Comparison of ENCODE assay signal across 8 cellular contexts in the genomic region with DNA sequence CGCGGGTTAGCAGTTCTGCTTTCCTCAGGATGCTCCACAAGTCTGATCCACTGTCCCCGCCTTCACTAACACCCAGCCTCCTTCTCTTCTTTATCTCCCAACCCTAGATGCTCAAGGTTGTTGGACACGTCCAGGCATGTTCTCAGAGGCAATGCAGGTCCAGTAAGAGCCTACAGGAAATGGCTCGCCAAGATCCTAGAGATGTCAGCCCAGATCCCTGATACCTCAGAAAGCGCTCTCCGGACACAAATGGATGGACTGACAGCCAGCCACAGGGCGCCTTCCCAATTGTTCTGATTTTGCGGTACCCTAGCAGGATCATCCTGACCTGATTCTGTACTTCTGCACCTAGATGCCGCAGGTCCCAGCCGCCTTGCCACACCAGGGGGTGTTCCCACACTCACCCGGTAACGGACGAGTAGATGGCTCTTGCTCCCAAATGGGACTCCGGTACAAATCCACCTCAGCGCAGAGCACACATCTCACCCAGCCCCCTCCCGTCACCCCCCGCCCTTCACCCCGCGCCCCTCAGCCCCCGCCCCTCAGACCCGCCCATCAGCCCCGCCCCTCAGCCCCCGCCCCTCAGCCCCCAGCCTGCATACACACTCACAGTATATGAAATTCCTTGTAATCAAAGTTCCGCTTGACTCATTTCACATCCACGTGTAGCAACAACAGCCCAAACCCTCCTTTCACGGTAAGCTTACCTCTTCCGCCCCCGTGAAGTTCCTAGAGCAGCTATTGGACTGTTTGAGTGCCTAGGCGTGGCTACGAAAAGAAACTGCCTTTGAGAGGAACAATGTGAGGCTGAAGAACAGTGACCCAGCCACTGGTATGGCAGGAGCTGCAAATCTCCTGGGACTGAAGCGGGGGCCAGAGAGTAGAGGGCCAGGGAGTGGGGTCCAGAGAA. TPM values are rescaled to one million over a fixed set of nuclear protein-coding genes. Genes with fewer than 3 reads are reported as not detected.
DNase-seq lines count a peak whose midpoint lies in the region; ATAC-seq and TF ChIP-seq lines count a peak whose summit lies in the region.

A gene with protein sequence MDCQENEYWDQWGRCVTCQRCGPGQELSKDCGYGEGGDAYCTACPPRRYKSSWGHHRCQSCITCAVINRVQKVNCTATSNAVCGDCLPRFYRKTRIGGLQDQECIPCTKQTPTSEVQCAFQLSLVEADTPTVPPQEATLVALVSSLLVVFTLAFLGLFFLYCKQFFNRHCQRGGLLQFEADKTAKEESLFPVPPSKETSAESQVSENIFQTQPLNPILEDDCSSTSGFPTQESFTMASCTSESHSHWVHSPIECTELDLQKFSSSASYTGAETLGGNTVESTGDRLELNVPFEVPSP (minus strand): TSS at position 488 of the 910 bp plus-strand sequence. CDS start 23,058 bp downstream, outside the sequence.

- no peak for TF ChIP-seq CTCF in cardiac muscle cell (IDR thresholded peaks at IDR 0.05; ENCODE audit: low read depth, low read length)

- H3K27me3 ChIP-seq in cardiac muscle cell = no peaks in the 10 kb centered on the region
- no peaks in the 10 kb centered on the region for H3K27me3 ChIP-seq in SJSA1 (replicated peaks)

- H3K4me3 ChIP-seq in cardiac muscle cell (peak within 1 kb of the TSS; percentile 39), SJSA1 (peak within 1 kb of the TSS; percentile 49)

- intact Hi-C loops in cardiac septum (cut with DNase I) (no loop called here), left colon (cut with DNase I, micrococcal nuclease) (no loop called here)

- no peaks in the 10 kb centered on the region for H3K4me1 ChIP-seq in cardiac muscle cell (ENCODE audit: low read depth)
- peaks cover 23% of the 10 kb centered on the region for H3K4me1 ChIP-seq in SJSA1 (replicated peaks)

- H3K36me3 ChIP-seq in cardiac muscle cell (no peaks in the 10 kb centered on the region), SJSA1 (no peaks in the 10 kb centered on the region)

- H3K9me3 ChIP-seq in cardiac muscle cell (ENCODE audit: low read depth) (no peaks in the 10 kb centered on the region), SJSA1 (replicated peaks) (no peaks in the 10 kb centered on the region)

- DNase-seq in cardiac muscle cell (ENCODE audit: low read depth in 1 of 2, low spot score in 1 of 2) (peak; percentile 74 to 80), cardiac septum (ENCODE audit: low spot score) (no peak), SJSA1 (ENCODE audit: low read depth in 1 of 2, low spot score in 2 of 2) (peak; percentile 68 to 72), cerebellar cortex (ENCODE audit: low spot score) (peak; percentile 58), left colon (peak in 1 of 2 donors; percentile 9), NCI-H2029 treated with DMSO at 0.1 percent for 48 hours (lab: John Stamatoyannopoulos, UW) (no peak)
- DNase-seq in stimulated activated CD4-positive, alpha-beta T cell treated with anti-CD3 and anti-CD28 coated beads, TNF-alpha, amount 100 ng/mL, for 48 hours (ENCODE audit: low read depth in 3 of 3) = peak; percentile 6 to 9 (median 7)

- H3K27ac ChIP-seq in cardiac muscle cell = peak within 1 kb of the TSS; percentile 40
- peak within 1 kb of the TSS; percentile 80 for H3K27ac ChIP-seq in SJSA1

- ATAC-seq in HG02840 (IDR thresholded peaks at IDR 0.05; ENCODE audit: low FRiP score, unreplicated experiment) (peak; percentile 81), left colon (peak; percentile 87)

RNA-seq across cellular contexts. Expression of the gene that starts here (rescaled TPM):
- total RNA-seq in cardiac muscle cell = 3.0 and 4.2 TPM in 2 replicates
- polyA plus RNA-seq in cardiac muscle cell = 4.0 and 5.0 TPM in 2 replicates
- total RNA-seq in cardiac septum = 5.7 TPM
- total RNA-seq in SJSA1 (2014; rRNA removed; shearing (Covaris generic)) = 2.1 and 6.6 TPM in 2 replicates
- 1 to 10 TPM; 1.1 to 1.7 TPM for total RNA-seq in left colon

Comparison
In these comparisons a context has a peak if more than half of its experiments do, and no peak if none do; other contexts are left out.
1. DNase-seq: peak in cardiac muscle cell (2 of 2), SJSA1 (2 of 2), cerebellar cortex (single experiment) and stimulated activated CD4-positive, alpha-beta T cell treated with anti-CD3 and anti-CD28 coated beads, TNF-alpha, amount 100 ng/mL, for 48 hours (3 of 3); none in cardiac septum (single experiment) and NCI-H2029 treated with DMSO at 0.1 percent for 48 hours (single experiment).